ENCODE assay signal across 17 cellular contexts in genomic region chr6:122792796-122793195, GRCh38. TPM values are rescaled to one million over a fixed set of nuclear protein-coding genes. Genes with fewer than 3 reads are reported as not detected.
A peak's percentile ranks its signal among the peaks of the same experiment; 100 is the strongest.
DNase-seq lines count a peak whose midpoint lies in the region; ATAC-seq and TF ChIP-seq lines count a peak whose summit lies in the region.
"Had no signal": no experiment of that assay in that cellular context is flagged by ENCODE, and none has a peak within 500 bp of the region (broad histone marks: within the 10 kb centered on the region; RNA-seq: fewer than 3 reads in every experiment).

No MANE protein-coding gene starts in this region.

- peaks cover 41% of the 10 kb centered on the region for H3K4me1 Mint-ChIP-seq in nephron
- H3K4me1 Mint-ChIP-seq in osteocyte (ENCODE audit: unreplicated experiment) = peaks cover 25% of the 10 kb centered on the region

- no peaks in the 10 kb centered on the region for H3K36me3 ChIP-seq in smooth muscle cell (ENCODE audit: low read depth)

- peaks cover 24% of the 10 kb centered on the region for H3F3A ChIP-seq in smooth muscle cell (ENCODE audit: low read depth)

- no peaks in the 10 kb centered on the region for H3K79me2 ChIP-seq in smooth muscle cell (ENCODE audit: low read depth)

- H3K9me3 Mint-ChIP-seq in nephron = no peaks in the 10 kb centered on the region
- no peaks in the 10 kb centered on the region for H3K9me3 Mint-ChIP-seq in osteocyte (ENCODE audit: unreplicated experiment)

- H3K9ac ChIP-seq in smooth muscle cell (ENCODE audit: low read depth) = no peak overlapping the region

- H3K27ac ChIP-seq in AG04450 (ENCODE audit: low read depth, low read length) = no peak overlapping the region
- H3K27ac ChIP-seq in smooth muscle cell (ENCODE audit: low read depth) = peak overlapping the region; percentile 17

- H3K36me3 Mint-ChIP-seq in nephron (ENCODE audit: low read depth) = peaks cover 9% of the 10 kb centered on the region
- H3K36me3 Mint-ChIP-seq in osteocyte (ENCODE audit: unreplicated experiment) = peaks cover 6% of the 10 kb centered on the region

- H3K4me3 Mint-ChIP-seq in nephron (peak overlapping the region in 2 of 3 experiments; percentile 41 to 66), osteocyte (ENCODE audit: unreplicated experiment) (no peak overlapping the region)

- TF ChIP-seq CTCF in AG04450 (IDR thresholded peaks at IDR 0.05; ENCODE audit: low read depth, low read length) (no peak), fibroblast of the aortic adventitia (IDR thresholded peaks at IDR 0.05; ENCODE audit: insufficient read depth, low read length) (no peak), nephron (IDR thresholded peaks at IDR 0.05; ENCODE audit: unreplicated experiment in 3 of 3) (no peak), smooth muscle cell (IDR thresholded peaks at IDR 0.05; ENCODE audit: borderline replicate concordance, insufficient read depth, poor library complexity, severe bottlenecking) (no peak), osteocyte (IDR thresholded peaks at IDR 0.05) (no peak)

- H2AFZ ChIP-seq in smooth muscle cell (ENCODE audit: low read depth) = no peak overlapping the region

- WGBS in smooth muscle cell (ENCODE audit: low lambda C conversion rate) = 61% methylated on average over 2 of the region's 2 CpGs

- no peak for ATAC-seq in HG02970 (IDR thresholded peaks at IDR 0.05; ENCODE audit: low FRiP score, unreplicated experiment)

- no peaks in the 10 kb centered on the region for H4K20me1 ChIP-seq in smooth muscle cell (ENCODE audit: low read depth)

- CTCF ChIA-PET in AG04450 (lab: Charles Lee) = interaction anchor here (0.6 to 6.3 kb wide), 3 partner anchors 20 to 62 kb away, joined by 7 to 23 read pairs (median 14); no protein-coding TSS in a partner anchor

- H3K27ac Mint-ChIP-seq in nephron (peak overlapping the region; percentile 31 to 85 (median 81)), osteocyte (ENCODE audit: unreplicated experiment) (no peak overlapping the region)

- peaks cover 6% of the 10 kb centered on the region for H3K4me1 ChIP-seq in smooth muscle cell (ENCODE audit: low read depth)

- no peaks in the 10 kb centered on the region for H3K9me3 ChIP-seq in AG04450 (ENCODE audit: control insufficient read depth, insufficient read depth, low read length)
- H3K9me3 ChIP-seq in smooth muscle cell (replicated peaks; ENCODE audit: low read depth) = no peaks in the 10 kb centered on the region

- DNase-seq in AG04450 (ENCODE audit: low read depth, low spot score) (no peak), fibroblast of the aortic adventitia (ENCODE audit: low read depth) (peak; percentile 43), smooth muscle cell (lab: John Stamatoyannopoulos, UW; ENCODE audit: unreplicated experiment) (no peak), osteocyte (ENCODE audit: extremely low spot score, unreplicated experiment) (no peak), T1000 (lab: John Stamatoyannopoulos, UW) (no peak)
- no peak for DNase-seq in activated CD4-positive, alpha-beta T cell treated with anti-CD3 and anti-CD28 coated beads for 4 hours
- DNase-seq: C1 segment of cervical spinal cord, EL, HCEC 1CT, MV-4-11, NCI-H1436, NCI-H2081, NCI-H510A treated with DMSO at 0.1 percent for 48 hours, SIG-M5 had no signal

- H3K27me3 Mint-ChIP-seq in nephron (ENCODE audit: low read depth) (no peaks in the 10 kb centered on the region), osteocyte (ENCODE audit: unreplicated experiment) (peaks cover 4% of the 10 kb centered on the region)

- no peak overlapping the region for H3K4me2 ChIP-seq in smooth muscle cell

- H3K4me3 ChIP-seq in AG04450 (ENCODE audit: low read depth, low read length) = peak overlapping the region; percentile 14
- no peak overlapping the region for H3K4me3 ChIP-seq in fibroblast of the aortic adventitia (ENCODE audit: low read depth, low read length)
- peak overlapping the region; percentile 23 for H3K4me3 ChIP-seq in smooth muscle cell

- H3K27me3 ChIP-seq in AG04450 (ENCODE audit: control insufficient read depth, insufficient read depth, low read length) (no peaks in the 10 kb centered on the region), smooth muscle cell (ENCODE audit: low read depth) (no peaks in the 10 kb centered on the region)

- POLR2A ChIA-PET in AG04450 (lab: Yijun Ruan, JAX) = no interaction called here

RNA-seq across cellular contexts. Expression of gene SMPDL3A, which starts 3.7 kb away (rescaled TPM):
- polyA plus RNA-seq in AG04450 (2011; rRNA removed) (84.4 and 105 TPM in 2 replicates), smooth muscle cell (2.3 and 8.6 TPM in 2 replicates)
- polyA minus RNA-seq in AG04450 (2011; rRNA and poly(A)+ RNA removed) = 18.2 and 31.1 TPM in 2 replicates
- total RNA-seq in fibroblast of the aortic adventitia (ENCODE audit: low replicate concordance) (18.6 and 19.6 TPM in 2 replicates), smooth muscle cell (6.5 and 14.5 TPM in 2 replicates), osteocyte (12.8 and 14.6 TPM in 2 replicates)

RNA-seq across cellular contexts. Expression of gene FABP7, which starts 13.3 kb away (rescaled TPM):
- polyA plus RNA-seq in AG04450 (2011; rRNA removed) (not detected in 2 replicates), smooth muscle cell (not detected in 2 replicates)
- polyA minus RNA-seq in AG04450 (2011; rRNA and poly(A)+ RNA removed) = not detected in 2 replicates
- total RNA-seq in fibroblast of the aortic adventitia (ENCODE audit: low replicate concordance) (not detected in 2 replicates), smooth muscle cell (not detected in 2 replicates), osteocyte (not detected in 2 replicates)
- total RNA-seq: HT1080 had no signal
